ENCODE assay signal across 2 cellular contexts in the genomic region with DNA sequence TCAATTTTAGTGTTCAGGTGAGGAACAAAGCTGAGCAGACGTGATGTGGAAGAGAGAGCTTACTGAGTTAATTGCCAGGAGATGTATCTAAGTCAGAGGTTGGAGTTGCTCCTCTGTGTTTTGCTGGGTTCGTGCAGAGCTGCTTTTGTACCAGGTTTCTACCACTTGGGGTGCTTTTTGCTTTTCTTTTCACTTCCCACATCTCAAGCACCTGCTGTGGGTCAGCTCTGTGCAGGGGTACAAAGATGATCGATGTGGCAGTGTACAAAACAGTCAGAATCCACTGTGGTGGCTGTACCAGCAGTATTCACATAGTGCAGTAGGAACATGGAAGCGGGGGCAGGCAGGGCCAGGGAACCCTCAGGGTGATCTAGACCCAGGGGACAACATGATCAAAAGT.
A peak's percentile ranks its signal among the peaks of the same experiment; 100 is the strongest.
TF ChIP-seq lines count a peak whose summit lies in the region.

No MANE protein-coding gene starts in this region.

TF ChIP-seq in IMR-90, 13 proteins besides CTCF, POLR2A, EP300 and RAD21:
- TF ChIP-seq BHLHE40 (IDR thresholded peaks at IDR 0.05; ENCODE audit: low read depth, low read length) (no peak), RFX5 (IDR thresholded peaks at IDR 0.05; ENCODE audit: low read depth, low read length) (no peak)
TF ChIP-seq in IMR-90: peak in this region for 0.

TF ChIP-seq in GM12878, 131 proteins besides CTCF, POLR2A, EP300 and RAD21:
- TF ChIP-seq TCF12 (IDR thresholded peaks at IDR 0.05; ENCODE audit: low read depth, low read length) (0 out of 2 replicates have a peak, but pooled peaks have one; percentile 30), SUPT20H (IDR thresholded peaks at IDR 0.05; ENCODE audit: borderline replicate concordance, control insufficient read depth, low read depth, low read length) (no peak), SPI1 (IDR thresholded peaks at IDR 0.05; ENCODE audit: borderline replicate concordance, insufficient read depth, low read depth, low read length) (peak; percentile 26; the same call in 1 of the 2 replicates)
